8 cellular contexts compared by ENCODE assay signal in genomic region chr2:27212626-27213471, GRCh38. TPM values are rescaled to one million over a fixed set of nuclear protein-coding genes. Genes with fewer than 3 reads are reported as not detected.
DNase-seq lines count a peak whose midpoint lies in the region; ATAC-seq lines count a peak whose summit lies in the region.

No MANE protein-coding gene starts in this region.

- intact Hi-C loops in left cardiac atrium (cut with DNase I): no loop called here
- intact Hi-C loops in sciatic nerve (cut with DNase I): loop anchor here (5.0 kb wide), 1 partner anchor 876 kb away; no protein-coding TSS in a partner anchor

- DNase-seq in NCI-H82 (lab: John Stamatoyannopoulos, UW) (peak; percentile 67), NCI-H82 treated with DMSO at 0.1 percent for 48 hours (lab: John Stamatoyannopoulos, UW; ENCODE audit: unreplicated experiment) (no peak), NOMO-1 (lab: John Stamatoyannopoulos, UW; ENCODE audit: unreplicated experiment in 2 of 2) (peak; percentile 63 to 68), left cardiac atrium (no peak), sciatic nerve (ENCODE audit: low spot score) (no peak), putamen (ENCODE audit: low spot score) (no peak)
- DNase-seq in activated naive CD4-positive, alpha-beta T cell treated with anti-CD3 and anti-CD28 coated beads, Interleukin-2, amount 50 U/mL, for 16 hours: peak; percentile 47

- ATAC-seq in HG02759 (IDR thresholded peaks at IDR 0.05; ENCODE audit: unreplicated experiment) (peak; percentile 7), left cardiac atrium (peak; percentile 3 to 7), sciatic nerve (peak; percentile 34)

RNA-seq across cellular contexts. Expression of gene SLC5A6, which starts 0.8 kb away (rescaled TPM):
- total RNA-seq in left cardiac atrium (10 to 100 TPM; 20.0 to 21.4 TPM), sciatic nerve (22.6 TPM)

RNA-seq across cellular contexts. Expression of gene ATRAID, which starts 1.0 kb away (rescaled TPM):
- total RNA-seq in left cardiac atrium: 100 to 1,000 TPM; 106 to 125 TPM
- 92.1 TPM for total RNA-seq in sciatic nerve

RNA-seq across cellular contexts. Expression of gene CAD, which starts 4.3 kb away (rescaled TPM):
- 10 to 100 TPM; 12.7 to 15.2 TPM for total RNA-seq in left cardiac atrium
- total RNA-seq in sciatic nerve: 31.4 TPM

RNA-seq across cellular contexts. Expression of gene SLC30A3, which starts 50.0 kb away (rescaled TPM):
- total RNA-seq in left cardiac atrium (1 to 10 TPM; 4.8 to 5.7 TPM), sciatic nerve (not detected)

Comparison
In these comparisons a context has a peak if more than half of its experiments do, and no peak if none do; other contexts are left out.
1. DNase-seq: peak in NCI-H82 (single experiment), NOMO-1 (2 of 2) and activated naive CD4-positive, alpha-beta T cell treated with anti-CD3 and anti-CD28 coated beads, Interleukin-2, amount 50 U/mL, for 16 hours (single experiment); none in NCI-H82 treated with DMSO at 0.1 percent for 48 hours (single experiment), left cardiac atrium (single experiment), sciatic nerve (single experiment) and putamen (single experiment).
2. Peak in every context shown above with its lines, with median percentiles within 50 percentile points of each other: ATAC-seq.